ENCODE assay signal across 1 cellular context in genomic region chr12:75329918-75330826, GRCh38.
TF ChIP-seq lines count a peak whose summit lies in the region.

Gene CAPS2 (minus strand): TSS chr12:75330324. CDS start chr12:75326498, 3,826 bp downstream.

TF ChIP-seq in HEK293, 187 proteins besides CTCF, POLR2A, EP300 and RAD21 (continued from another document and continues in another):
- TF ChIP-seq ZBTB49 (tag by site-specific recombination; IDR thresholded peaks at IDR 0.05; ENCODE audit: low read depth) (no peak), ZNF776 (tag by site-specific recombination; IDR thresholded peaks at IDR 0.05; ENCODE audit: borderline replicate concordance) (no peak), ZNF174 (tag by site-specific recombination; IDR thresholded peaks at IDR 0.05) (no peak), SETDB1 (IDR thresholded peaks at IDR 0.05; ENCODE audit: insufficient read length, low read length) (no peak), ZNF677 (tag by site-specific recombination; IDR thresholded peaks at IDR 0.05) (no peak), ZNF513 (tag by site-specific recombination; IDR thresholded peaks at IDR 0.05) (no peak), ZNF140 (tag by site-specific recombination; IDR thresholded peaks at IDR 0.05) (no peak), ZNF843 (tag by site-specific recombination; IDR thresholded peaks at IDR 0.05) (no peak), WT1 (tag by site-specific recombination; IDR thresholded peaks at IDR 0.05) (no peak), ATF2 (tag by site-specific recombination; IDR thresholded peaks at IDR 0.05; ENCODE audit: low read depth) (no peak), GFI1B (tag by site-specific recombination; IDR thresholded peaks at IDR 0.05) (no peak), KLF1 (tag by site-specific recombination; IDR thresholded peaks at IDR 0.05) (no peak), SALL2 (tag by site-specific recombination; IDR thresholded peaks at IDR 0.05; ENCODE audit: borderline replicate concordance) (no peak), ZNF48 (tag by site-specific recombination; IDR thresholded peaks at IDR 0.05) (no peak), PRDM10 (tag by site-specific recombination; IDR thresholded peaks at IDR 0.05) (no peak), ZNF324 (tag by site-specific recombination; IDR thresholded peaks at IDR 0.05) (peak; percentile 65; the same call in 1 of the 2 replicates), ZBTB1 (tag by site-specific recombination; IDR thresholded peaks at IDR 0.05) (no peak), ZNF248 (tag by site-specific recombination; IDR thresholded peaks at IDR 0.05) (no peak), ZNF610 (tag by site-specific recombination; IDR thresholded peaks at IDR 0.05; ENCODE audit: borderline replicate concordance) (no peak), BCL6B (tag by site-specific recombination; IDR thresholded peaks at IDR 0.05) (no peak), ZBTB8A (tag by site-specific recombination; IDR thresholded peaks at IDR 0.05) (peak; percentile 87), BCL11A (tag by site-specific recombination; IDR thresholded peaks at IDR 0.05; ENCODE audit: low read depth) (peak; percentile 89), ZNF76 (tag by site-specific recombination; IDR thresholded peaks at IDR 0.05; ENCODE audit: borderline replicate concordance, low read depth) (no peak), ZBTB26 (tag by site-specific recombination; optimal IDR thresholded peaks at IDR 0.05) (peak; percentile 40), ZNF350 (tag by site-specific recombination; IDR thresholded peaks at IDR 0.05) (no peak), ZNF221 (tag by site-specific recombination; IDR thresholded peaks at IDR 0.05; ENCODE audit: borderline replicate concordance) (no peak), ZNF24 (tag by site-specific recombination; IDR thresholded peaks at IDR 0.05) (peak; percentile 61; the same call in 1 of the 2 replicates), ZBTB6 (tag by site-specific recombination; IDR thresholded peaks at IDR 0.05) (peak; percentile 39; the same call in 1 of the 2 replicates), ZFP69B (tag by site-specific recombination; IDR thresholded peaks at IDR 0.05) (peak; percentile 50; the same call in 1 of the 2 replicates), ZBTB10 (tag by site-specific recombination; IDR thresholded peaks at IDR 0.05) (peak; percentile 86), ZNF660 (tag by site-specific recombination; IDR thresholded peaks at IDR 0.05) (peak; percentile 95), INSM2 (tag by site-specific recombination; IDR thresholded peaks at IDR 0.05) (peak; percentile 48; the same call in 1 of the 2 replicates), KLF8 (tag by site-specific recombination; IDR thresholded peaks at IDR 0.05) (peak; percentile 28; the same call in 1 of the 2 replicates), ZNF664 (tag by site-specific recombination; IDR thresholded peaks at IDR 0.05) (no peak), ZNF362 (tag by site-specific recombination; IDR thresholded peaks at IDR 0.05) (no peak), ZNF529 (tag by site-specific recombination; IDR thresholded peaks at IDR 0.05; ENCODE audit: insufficient replicate concordance) (no peak), ZFHX2 (tag by site-specific recombination; conservative IDR thresholded peaks at IDR 0.05) (0 out of 2 replicates have a peak, but pooled peaks have one; percentile 15), ZNF544 (tag by site-specific recombination; IDR thresholded peaks at IDR 0.05) (no peak), ZNF292 (tag by site-specific recombination; IDR thresholded peaks at IDR 0.05; ENCODE audit: borderline replicate concordance, low read depth) (no peak), MEIS1 (CRISPR knock-in tag; IDR thresholded peaks at IDR 0.05; ENCODE audit: borderline replicate concordance) (no peak), ZNF341 (tag by site-specific recombination; IDR thresholded peaks at IDR 0.05; ENCODE audit: low read depth) (peak; percentile 16; the same call in 1 of the 2 replicates), HOXA7 (CRISPR knock-in tag; IDR thresholded peaks at IDR 0.05; ENCODE audit: borderline replicate concordance) (no peak), SP2 (tag by site-specific recombination; IDR thresholded peaks at IDR 0.05) (peak; percentile 25), ZNF426 (tag by site-specific recombination; IDR thresholded peaks at IDR 0.05) (no peak), ZNF830 (tag by site-specific recombination; IDR thresholded peaks at IDR 0.05; ENCODE audit: low read depth) (no peak), ZNF549 (tag by site-specific recombination; IDR thresholded peaks at IDR 0.05) (no peak), REPIN1 (tag by site-specific recombination; IDR thresholded peaks at IDR 0.05; ENCODE audit: low read depth) (no peak)
